In genomic region chr12:98503343-98503592, GRCh38 we compare ENCODE assay signal across 1 cellular context.
TF ChIP-seq lines count a peak whose summit lies in the region.

No MANE protein-coding gene starts in this region.

TF ChIP-seq in K562, 482 proteins besides CTCF, POLR2A, EP300 and RAD21 (continued from another document and continues in another):
- TF ChIP-seq ZNF592 (IDR thresholded peaks at IDR 0.05) (peak; percentile 81), ARHGAP35 (IDR thresholded peaks at IDR 0.05; ENCODE audit: partially characterized antibody) (no peak), ZBTB17 (CRISPR knock-in tag; IDR thresholded peaks at IDR 0.05) (no peak), LARP7 (IDR thresholded peaks at IDR 0.05) (no peak), NKRF (IDR thresholded peaks at IDR 0.05; ENCODE audit: borderline replicate concordance) (no peak), ZNF280A (IDR thresholded peaks at IDR 0.05; ENCODE audit: low read depth, partially characterized antibody) (no peak), SNRNP70 (optimal IDR thresholded peaks at IDR 0.05; ENCODE audit: low read depth, low read length) (no peak), NR3C1 (CRISPR knock-in tag; IDR thresholded peaks at IDR 0.05) (no peak), ERF (CRISPR knock-in tag; IDR thresholded peaks at IDR 0.05) (no peak), ARID3B (CRISPR knock-in tag; IDR thresholded peaks at IDR 0.05; ENCODE audit: borderline replicate concordance) (no peak), BACH1 (tag; IDR thresholded peaks at IDR 0.05) (peak; percentile 71; the same call in 1 of the 2 replicates), GTF2E2 (tag; IDR thresholded peaks at IDR 0.05) (no peak; the same call in 1 of the 2 replicates), ZNF707 (CRISPR knock-in tag; conservative IDR thresholded peaks at IDR 0.05) (no peak), JUN (IDR thresholded peaks at IDR 0.05; ENCODE audit: borderline replicate concordance, low read depth, low read length) (peak; percentile 21; the same call in 1 of the 2 replicates), JUN (CRISPR knock-in tag; IDR thresholded peaks at IDR 0.05; ENCODE audit: borderline replicate concordance) (no peak), BRCA1 (IDR thresholded peaks at IDR 0.05) (no peak), BRCA1 (CRISPR knock-in tag; IDR thresholded peaks at IDR 0.05) (no peak), MTA2 (IDR thresholded peaks at IDR 0.05; ENCODE audit: low read depth) (no peak), NONO (IDR thresholded peaks at IDR 0.05; ENCODE audit: low read depth in 2 of 2, low read length in 1 of 2) (no peak), SAFB2 (IDR thresholded peaks at IDR 0.05; ENCODE audit: borderline replicate concordance, low read depth, low read length, severe bottlenecking) (no peak), FOXK2 (conservative IDR thresholded peaks at IDR 0.05 in 1 of 2, IDR thresholded peaks at IDR 0.05 in 1 of 2; ENCODE audit: low read depth in 2 of 2) (peak in 1 of 2 experiments; percentile 63; a peak in 1 of 4 replicates), ZNF263 (CRISPR knock-in tag; IDR thresholded peaks at IDR 0.05; ENCODE audit: borderline replicate concordance) (no peak), TCF15 (CRISPR knock-in tag; IDR thresholded peaks at IDR 0.05) (no peak), ZNF586 (CRISPR knock-in tag; conservative IDR thresholded peaks at IDR 0.05) (no peak), ZNF583 (CRISPR knock-in tag; IDR thresholded peaks at IDR 0.05) (no peak), CHD4 (IDR thresholded peaks at IDR 0.05; ENCODE audit: insufficient read depth, insufficient replicate concordance, low read depth, low read length, poor library complexity, severe bottlenecking) (no peak), ZC3H4 (CRISPR knock-in tag; IDR thresholded peaks at IDR 0.05; ENCODE audit: borderline replicate concordance) (no peak), IRF9 (tag; IDR thresholded peaks at IDR 0.05) (no peak), NFE2 (IDR thresholded peaks at IDR 0.05; ENCODE audit: low read depth) (0 out of 2 replicates have a peak, but pooled peaks have one; percentile 9), SOX6 (IDR thresholded peaks at IDR 0.05) (no peak), ZNF143 (CRISPR knock-in tag; IDR thresholded peaks at IDR 0.05) (no peak), THRAP3 (IDR thresholded peaks at IDR 0.05; ENCODE audit: borderline replicate concordance) (no peak), TCFL5 (CRISPR knock-in tag; conservative IDR thresholded peaks at IDR 0.05) (no peak), ZNF311 (CRISPR knock-in tag; IDR thresholded peaks at IDR 0.05) (no peak), ETV5 (CRISPR knock-in tag; IDR thresholded peaks at IDR 0.05; ENCODE audit: low read depth) (no peak), PHB2 (IDR thresholded peaks at IDR 0.05; ENCODE audit: low read depth) (no peak), ZNF507 (tag; conservative IDR thresholded peaks at IDR 0.05) (no peak), ZKSCAN1 (IDR thresholded peaks at IDR 0.05; ENCODE audit: low read depth, low read length) (no peak), ZFPM2 (CRISPR knock-in tag; IDR thresholded peaks at IDR 0.05) (no peak), KAT7 (CRISPR knock-in tag; IDR thresholded peaks at IDR 0.05; ENCODE audit: borderline replicate concordance) (no peak), BRF1 (IDR thresholded peaks at IDR 0.05; ENCODE audit: borderline replicate concordance, extremely low read depth, insufficient read length) (peak; percentile 36), POLR3A (IDR thresholded peaks at IDR 0.05; ENCODE audit: borderline replicate concordance, extremely low read depth, insufficient read depth, insufficient read length) (peak; percentile 100), ZNF77 (CRISPR knock-in tag; IDR thresholded peaks at IDR 0.05) (no peak), RBFOX2 (IDR thresholded peaks at IDR 0.05; ENCODE audit: low read depth, low read length) (no peak), CBX1 (IDR thresholded peaks at IDR 0.05; ENCODE audit: low read depth) (0 out of 2 replicates have a peak, but pooled peaks have one; percentile 22), THRA (IDR thresholded peaks at IDR 0.05) (no peak), SRSF7 (optimal IDR thresholded peaks at IDR 0.05; ENCODE audit: low read depth, low read length) (no peak)
- TF ChIP-seq, protein P1, sequence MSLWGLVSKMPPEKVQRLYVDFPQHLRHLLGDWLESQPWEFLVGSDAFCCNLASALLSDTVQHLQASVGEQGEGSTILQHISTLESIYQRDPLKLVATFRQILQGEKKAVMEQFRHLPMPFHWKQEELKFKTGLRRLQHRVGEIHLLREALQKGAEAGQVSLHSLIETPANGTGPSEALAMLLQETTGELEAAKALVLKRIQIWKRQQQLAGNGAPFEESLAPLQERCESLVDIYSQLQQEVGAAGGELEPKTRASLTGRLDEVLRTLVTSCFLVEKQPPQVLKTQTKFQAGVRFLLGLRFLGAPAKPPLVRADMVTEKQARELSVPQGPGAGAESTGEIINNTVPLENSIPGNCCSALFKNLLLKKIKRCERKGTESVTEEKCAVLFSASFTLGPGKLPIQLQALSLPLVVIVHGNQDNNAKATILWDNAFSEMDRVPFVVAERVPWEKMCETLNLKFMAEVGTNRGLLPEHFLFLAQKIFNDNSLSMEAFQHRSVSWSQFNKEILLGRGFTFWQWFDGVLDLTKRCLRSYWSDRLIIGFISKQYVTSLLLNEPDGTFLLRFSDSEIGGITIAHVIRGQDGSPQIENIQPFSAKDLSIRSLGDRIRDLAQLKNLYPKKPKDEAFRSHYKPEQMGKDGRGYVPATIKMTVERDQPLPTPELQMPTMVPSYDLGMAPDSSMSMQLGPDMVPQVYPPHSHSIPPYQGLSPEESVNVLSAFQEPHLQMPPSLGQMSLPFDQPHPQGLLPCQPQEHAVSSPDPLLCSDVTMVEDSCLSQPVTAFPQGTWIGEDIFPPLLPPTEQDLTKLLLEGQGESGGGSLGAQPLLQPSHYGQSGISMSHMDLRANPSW (CRISPR knock-in tag; IDR thresholded peaks at IDR 0.05) = no peak
- TF ChIP-seq, protein P2, sequence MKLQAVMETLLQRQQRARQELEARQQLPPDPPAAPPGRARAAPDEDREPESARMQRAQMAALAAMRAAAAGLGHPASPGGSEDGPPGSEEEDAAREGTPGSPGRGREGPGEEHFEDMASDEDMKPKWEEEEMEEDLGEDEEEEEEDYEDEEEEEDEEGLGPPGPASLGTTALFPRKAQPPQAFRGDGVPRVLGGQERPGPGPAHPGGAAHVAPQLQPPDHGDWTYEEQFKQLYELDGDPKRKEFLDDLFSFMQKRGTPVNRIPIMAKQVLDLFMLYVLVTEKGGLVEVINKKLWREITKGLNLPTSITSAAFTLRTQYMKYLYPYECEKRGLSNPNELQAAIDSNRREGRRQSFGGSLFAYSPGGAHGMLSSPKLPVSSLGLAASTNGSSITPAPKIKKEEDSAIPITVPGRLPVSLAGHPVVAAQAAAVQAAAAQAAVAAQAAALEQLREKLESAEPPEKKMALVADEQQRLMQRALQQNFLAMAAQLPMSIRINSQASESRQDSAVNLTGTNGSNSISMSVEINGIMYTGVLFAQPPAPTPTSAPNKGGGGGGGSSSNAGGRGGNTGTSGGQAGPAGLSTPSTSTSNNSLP (IDR thresholded peaks at IDR 0.05; ENCODE audit: borderline replicate concordance, low read depth, low read length) = no peak
- TF ChIP-seq, protein P3, sequence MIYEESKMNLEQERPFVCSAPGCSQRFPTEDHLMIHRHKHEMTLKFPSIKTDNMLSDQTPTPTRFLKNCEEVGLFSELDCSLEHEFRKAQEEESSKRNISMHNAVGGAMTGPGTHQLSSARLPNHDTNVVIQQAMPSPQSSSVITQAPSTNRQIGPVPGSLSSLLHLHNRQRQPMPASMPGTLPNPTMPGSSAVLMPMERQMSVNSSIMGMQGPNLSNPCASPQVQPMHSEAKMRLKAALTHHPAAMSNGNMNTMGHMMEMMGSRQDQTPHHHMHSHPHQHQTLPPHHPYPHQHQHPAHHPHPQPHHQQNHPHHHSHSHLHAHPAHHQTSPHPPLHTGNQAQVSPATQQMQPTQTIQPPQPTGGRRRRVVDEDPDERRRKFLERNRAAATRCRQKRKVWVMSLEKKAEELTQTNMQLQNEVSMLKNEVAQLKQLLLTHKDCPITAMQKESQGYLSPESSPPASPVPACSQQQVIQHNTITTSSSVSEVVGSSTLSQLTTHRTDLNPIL (CRISPR knock-in tag; IDR thresholded peaks at IDR 0.05) = no peak
